9 cellular contexts compared by ENCODE assay signal in genomic region chr18:34592961-34593382, GRCh38.
A peak's percentile ranks its signal among the peaks of the same experiment; 100 is the strongest.
DNase-seq lines count a peak whose midpoint lies in the region; ATAC-seq and TF ChIP-seq lines count a peak whose summit lies in the region.
"Had no signal": no experiment of that assay in that cellular context is flagged by ENCODE, and none has a peak within 500 bp of the region (broad histone marks: within the 10 kb centered on the region; RNA-seq: fewer than 3 reads in every experiment).

No MANE protein-coding gene starts in this region.

- H3K9ac ChIP-seq in MM.1S (ENCODE audit: low read length) = no peak overlapping the region

- no peaks in the 10 kb centered on the region for H3K79me2 ChIP-seq in MM.1S (ENCODE audit: low read length)

- H3K4me1 Mint-ChIP-seq in neural crest cell = peaks cover 15% of the 10 kb centered on the region

- H3K27me3 Mint-ChIP-seq in neural crest cell (ENCODE audit: low read depth) = no peaks in the 10 kb centered on the region

- H3K9me3 ChIP-seq in MM.1S (replicated peaks; ENCODE audit: insufficient read depth, low read length) = no peaks in the 10 kb centered on the region

- no peak overlapping the region for H3K4me2 ChIP-seq in MM.1S (ENCODE audit: low read depth, low read length)

- no peak overlapping the region for H2AFZ ChIP-seq in MM.1S (ENCODE audit: low read length)

- no peaks in the 10 kb centered on the region for H3K36me3 Mint-ChIP-seq in neural crest cell (ENCODE audit: low read depth)

- H3F3A ChIP-seq in MM.1S (ENCODE audit: insufficient read depth, low read length) = no peaks in the 10 kb centered on the region

- H3K27ac ChIP-seq in foreskin keratinocyte (no peak overlapping the region), MM.1S (ENCODE audit: low read length) (no peak overlapping the region)

- no peaks in the 10 kb centered on the region for H4K20me1 ChIP-seq in MM.1S (ENCODE audit: insufficient read depth, low read length)

- H3K27ac Mint-ChIP-seq in neural crest cell (ENCODE audit: unreplicated experiment) = no peak overlapping the region

- H3K4me3 Mint-ChIP-seq in neural crest cell = peak overlapping the region; percentile 83

- TF ChIP-seq CTCF in AG09309 (IDR thresholded peaks at IDR 0.05; ENCODE audit: control insufficient read depth, insufficient read depth, low read depth, low read length, missing control alignments) (no peak), foreskin keratinocyte (conservative IDR thresholded peaks at IDR 0.05) (no peak), neural crest cell (conservative IDR thresholded peaks at IDR 0.05) (no peak), MM.1S (IDR thresholded peaks at IDR 0.05; ENCODE audit: low read length) (no peak)

- H3K9me3 Mint-ChIP-seq in neural crest cell = no peaks in the 10 kb centered on the region

- no peaks in the 10 kb centered on the region for H3K36me3 ChIP-seq in MM.1S (replicated peaks; ENCODE audit: insufficient read depth, low read length)

- H3K4me1 ChIP-seq in foreskin keratinocyte (no peaks in the 10 kb centered on the region), MM.1S (ENCODE audit: low read length) (no peaks in the 10 kb centered on the region)

- H3K27me3 ChIP-seq in foreskin keratinocyte = no peaks in the 10 kb centered on the region
- no peaks in the 10 kb centered on the region for H3K27me3 ChIP-seq in MM.1S (replicated peaks; ENCODE audit: insufficient read depth, low read length)

- ATAC-seq in foreskin keratinocyte = peak; percentile 59
- no peak for ATAC-seq in GM21825 (IDR thresholded peaks at IDR 0.05; ENCODE audit: unreplicated experiment)
- no peak for ATAC-seq in HG02623 (IDR thresholded peaks at IDR 0.05; ENCODE audit: unreplicated experiment)

- no peaks in the 10 kb centered on the region for H3K9me2 ChIP-seq in MM.1S (replicated peaks; ENCODE audit: insufficient read depth, low read length)

- DNase-seq in AG09309 (ENCODE audit: low read depth) = no peak
- DNase-seq in SK-MEL-5 (ENCODE audit: low read depth, low spot score) = peak; percentile 6
- peak; percentile 23 to 52 for DNase-seq in foreskin keratinocyte
- peak; percentile 5 for DNase-seq in neural crest cell (ENCODE audit: low read depth, low spot score)
- DNase-seq in MM.1S = no peak
- DNase-seq in T-helper 9 cell = no peak
- DNase-seq: NCI-H2171 had no signal

- H3K4me3 ChIP-seq in AG09309 (ENCODE audit: control insufficient read depth, low read depth, low read length) (peak overlapping the region; percentile 4; the same call in 1 of the 2 replicates), MM.1S (ENCODE audit: low read length) (no peak overlapping the region)

- in situ Hi-C loops in SK-MEL-5 (cut with HindIII; ENCODE audit: low pct_unique_long_range_greater_than_20kb, low sequenced_read_pairs) = no loop called here

Comparison
In these comparisons a context has a peak if more than half of its experiments do, and no peak if none do; other contexts are left out.
1. DNase-seq: peak in SK-MEL-5 (single experiment), foreskin keratinocyte (2 of 2) and neural crest cell (single experiment); none in AG09309 (single experiment), MM.1S (single experiment) and T-helper 9 cell (single experiment).